In genomic region chr2:239322414-239323086, GRCh38 we compare ENCODE assay signal across 12 cellular contexts.
DNase-seq lines count a peak whose midpoint lies in the region; ATAC-seq and TF ChIP-seq lines count a peak whose summit lies in the region.
"Had no signal": no experiment of that assay in that cellular context is flagged by ENCODE, and none has a peak within 500 bp of the region (broad histone marks: within the 10 kb centered on the region; RNA-seq: fewer than 3 reads in every experiment).

No MANE protein-coding gene starts in this region.

- H3K4me3 ChIP-seq in AG10803 (ENCODE audit: low read length), result no peak overlapping the region
- H3K4me3 ChIP-seq: cardiac muscle cell had no signal

- TF ChIP-seq CTCF in AG10803 (conservative IDR thresholded peaks at IDR 0.05; ENCODE audit: low read length) (no peak), GM20000 (IDR thresholded peaks at IDR 0.05; ENCODE audit: extremely low read depth, missing control alignments) (no peak)

- no peaks in the 10 kb centered on the region for H3K9me3 Mint-ChIP-seq in activated T-helper 17 cell treated with anti-CD3 and anti-CD28 coated beads, Interleukin-2, amount 50 U/mL, for 72 hours

- H3K27ac Mint-ChIP-seq in activated T-helper 17 cell treated with anti-CD3 and anti-CD28 coated beads, Interleukin-2, amount 50 U/mL, for 72 hours, result no peak overlapping the region

- H3K4me1 Mint-ChIP-seq in activated T-helper 17 cell treated with anti-CD3 and anti-CD28 coated beads, Interleukin-2, amount 50 U/mL, for 72 hours, result peaks cover 58% of the 10 kb centered on the region

- no peak for ATAC-seq in activated T-helper 17 cell treated with anti-CD3 and anti-CD28 coated beads, Interleukin-2, amount 50 U/mL, for 72 hours (replicated peaks)
- ATAC-seq in HG03342 (IDR thresholded peaks at IDR 0.05; ENCODE audit: unreplicated experiment) (no peak), GM21447 (IDR thresholded peaks at IDR 0.05; ENCODE audit: unreplicated experiment) (no peak)

- H3K36me3 Mint-ChIP-seq in activated T-helper 17 cell treated with anti-CD3 and anti-CD28 coated beads, Interleukin-2, amount 50 U/mL, for 72 hours (ENCODE audit: low read depth), result peaks cover 6% of the 10 kb centered on the region

- DNase-seq in AG10803 (ENCODE audit: low read depth) (peak; percentile 52), HS-27A (ENCODE audit: low read depth) (peak; percentile 34), islet precursor cell (peak; percentile 19), NCI-H2171 (lab: John Stamatoyannopoulos, UW) (no peak), GM20000 (ENCODE audit: low spot score) (no peak)
- DNase-seq: GF-D8, mesendoderm, MM.1S had no signal

- H3K27me3 Mint-ChIP-seq in activated T-helper 17 cell treated with anti-CD3 and anti-CD28 coated beads, Interleukin-2, amount 50 U/mL, for 72 hours, result no peaks in the 10 kb centered on the region

- peak overlapping the region; percentile 60 for H3K4me3 Mint-ChIP-seq in activated T-helper 17 cell treated with anti-CD3 and anti-CD28 coated beads, Interleukin-2, amount 50 U/mL, for 72 hours

Comparison
In these comparisons a context has a peak if more than half of its experiments do, and no peak if none do; other contexts are left out.
1. DNase-seq: peak in AG10803 (single experiment), HS-27A (single experiment) and islet precursor cell (single experiment); none in NCI-H2171 (single experiment) and GM20000 (single experiment).